ENCODE assay signal across 10 cellular contexts in genomic region chr6:11833626-11834592, GRCh38. TPM values are rescaled to one million over a fixed set of nuclear protein-coding genes. Genes with fewer than 3 reads are reported as not detected.
A peak's percentile ranks its signal among the peaks of the same experiment; 100 is the strongest.
DNase-seq lines count a peak whose midpoint lies in the region; ATAC-seq lines count a peak whose summit lies in the region.
"Had no signal": no experiment of that assay in that cellular context is flagged by ENCODE, and none has a peak within 500 bp of the region (broad histone marks: within the 10 kb centered on the region; RNA-seq: fewer than 3 reads in every experiment).

No MANE protein-coding gene starts in this region.

- no peak overlapping the region for H4K5ac ChIP-seq in mesendoderm (ENCODE audit: low read length)

- ATAC-seq in GM18861 (IDR thresholded peaks at IDR 0.05; ENCODE audit: unreplicated experiment) (peak; percentile 84), GM21723 (IDR thresholded peaks at IDR 0.05; ENCODE audit: unreplicated experiment) (peak; percentile 86), HG03432 (IDR thresholded peaks at IDR 0.05; ENCODE audit: unreplicated experiment) (peak; percentile 88)

- DNase-seq in mesendoderm (peak; percentile 27), HuH-7 (ENCODE audit: low spot score) (no peak), cerebellum (ENCODE audit: low spot score) (no peak), C1 segment of cervical spinal cord (lab: John Stamatoyannopoulos, UW) (no peak), KBM-7 (no peak)
- DNase-seq: activated gamma-delta T cell, SK-N-SH had no signal

- no peak overlapping the region for H3K18ac ChIP-seq in mesendoderm (ENCODE audit: low read length)

- H3K79me1 ChIP-seq in mesendoderm (ENCODE audit: low read length), result no peaks in the 10 kb centered on the region

- H3K4me3 ChIP-seq in mesendoderm (ENCODE audit: low read length), result no peak overlapping the region

- in situ Hi-C loops in KBM-7 (cut with MboI; ENCODE audit: low pct_unique_long_range_greater_than_20kb, low sequenced_read_pairs), result no loop called here

- H4K8ac ChIP-seq in mesendoderm (ENCODE audit: low read depth, low read length), result no peak overlapping the region

- H2BK15ac ChIP-seq in mesendoderm (replicated peaks; ENCODE audit: low read depth), result no peak overlapping the region

- H3K4ac ChIP-seq in mesendoderm (ENCODE audit: low read depth, low read length), result no peak overlapping the region

- H3K36me3 ChIP-seq in mesendoderm (ENCODE audit: control insufficient read depth, insufficient read depth, low read length), result no peaks in the 10 kb centered on the region

- H3K27ac ChIP-seq in mesendoderm (ENCODE audit: low read depth, low read length), result no peak overlapping the region

- WGBS in mesendoderm (ENCODE audit: extremely low coverage, insufficient coverage, low lambda C conversion rate), result no CpG with 5 or more reads among the region's 11 CpGs

- H2BK120ac ChIP-seq in mesendoderm (ENCODE audit: low read depth, low read length), result no peak overlapping the region

- H3K4me2 ChIP-seq in mesendoderm (ENCODE audit: low read length), result no peak overlapping the region
- H3K4me2 ChIP-seq: SK-N-SH had no signal

- H3K27me3 ChIP-seq in mesendoderm (ENCODE audit: insufficient read depth, low read length, poor library complexity), result no peaks in the 10 kb centered on the region

- H3K23ac ChIP-seq in mesendoderm (ENCODE audit: low read length), result no peak overlapping the region

- no peaks in the 10 kb centered on the region for H3K79me2 ChIP-seq in mesendoderm (ENCODE audit: control insufficient read depth, insufficient read depth, low read length)

- no peak overlapping the region for H3K9ac ChIP-seq in mesendoderm (ENCODE audit: low read length)
- H3K9ac ChIP-seq: SK-N-SH had no signal

- H2BK5ac ChIP-seq in mesendoderm (ENCODE audit: low read length), result no peak overlapping the region

- no peak overlapping the region for H2AK5ac ChIP-seq in mesendoderm (ENCODE audit: low read length)

- no peak overlapping the region for H3K56ac ChIP-seq in mesendoderm (ENCODE audit: low read length)

- H3K4me1 ChIP-seq in mesendoderm (ENCODE audit: control insufficient read depth, low read depth, low read length), result no peaks in the 10 kb centered on the region

RNA-seq across cellular contexts. Expression of gene ADTRP, which starts 55.3 kb away (rescaled TPM):
- polyA plus RNA-seq in mesendoderm (2013, experiment 1 of 2), result 0.41 TPM
- 0.36 TPM for polyA plus RNA-seq in mesendoderm (2013, experiment 2 of 2)
- not detected for total RNA-seq in cerebellum
